In genomic region chr1:44674113-44675000, GRCh38 we compare ENCODE assay signal across 8 cellular contexts.
DNase-seq lines count a peak whose midpoint lies in the region; ATAC-seq and TF ChIP-seq lines count a peak whose summit lies in the region.

ARMH1 (plus strand) TSS chr1:44674714; CDS start chr1:44689698, 14,984 bp downstream.
TMEM53 (minus strand) TSS chr1:44674481; CDS start chr1:44674391, 90 bp downstream.

- DNase-seq in COLO829 (ENCODE audit: low spot score) (peak; percentile 97), GM20000 (ENCODE audit: low spot score) (peak; percentile 95), HS-5 (ENCODE audit: low read depth) (peak; percentile 95), NK-92 (lab: John Stamatoyannopoulos, UW; ENCODE audit: unreplicated experiment) (peak; percentile 68), memory B cell (ENCODE audit: low spot score in 2 of 2) (peak; percentile 98)
- peak; percentile 86 to 93 (median 91) for DNase-seq in activated CD8-positive, alpha-beta memory T cell treated with anti-CD3 and anti-CD28 coated beads for 48 hours (ENCODE audit: low read depth in 2 of 3, low spot score in 2 of 3)
- DNase-seq in effector memory CD8-positive, alpha-beta T cell = peak; percentile 95 to 96 (median 95)
- DNase-seq in stimulated activated CD8-positive, alpha-beta memory T cell treated with anti-CD3 and anti-CD28 coated beads, Interleukin-12 subunit alpha, Interleukin-12 subunit beta, amount 100 ng/mL, for 1 hour (ENCODE audit: low read depth) = peak; percentile 89

- H3K27me3 Mint-ChIP-seq in effector memory CD8-positive, alpha-beta T cell = no peaks in the 10 kb centered on the region
- H3K27me3 Mint-ChIP-seq in memory B cell = no peaks in the 10 kb centered on the region

- H3K9me3 Mint-ChIP-seq in effector memory CD8-positive, alpha-beta T cell = no peaks in the 10 kb centered on the region
- no peaks in the 10 kb centered on the region for H3K9me3 Mint-ChIP-seq in memory B cell

- peak within 1 kb of the TSS; percentile 83 to 88 for H3K4me3 Mint-ChIP-seq in effector memory CD8-positive, alpha-beta T cell
- peak within 1 kb of the TSS; percentile 86 for H3K4me3 Mint-ChIP-seq in memory B cell

- peak; percentile 91 for ATAC-seq in effector memory CD8-positive, alpha-beta T cell (replicated peaks)
- ATAC-seq in memory B cell (ENCODE audit: low read depth) = peak; percentile 90

- H3K4me1 Mint-ChIP-seq in effector memory CD8-positive, alpha-beta T cell (ENCODE audit: low read depth in 2 of 2) = peaks cover 14 to 17% of the 10 kb centered on the region in 2 donors
- peaks cover 16% of the 10 kb centered on the region for H3K4me1 Mint-ChIP-seq in memory B cell

- H3K36me3 Mint-ChIP-seq in effector memory CD8-positive, alpha-beta T cell (ENCODE audit: insufficient read depth) = peaks cover 9% of the 10 kb centered on the region
- H3K36me3 Mint-ChIP-seq in memory B cell = no peaks in the 10 kb centered on the region

- H3K27ac Mint-ChIP-seq in effector memory CD8-positive, alpha-beta T cell = peak within 1 kb of the TSS; percentile 74 to 88
- H3K27ac Mint-ChIP-seq in memory B cell = peak within 1 kb of the TSS; percentile 94

- TF ChIP-seq CTCF in GM20000 (IDR thresholded peaks at IDR 0.05; ENCODE audit: extremely low read depth, missing control alignments) = no peak

Comparison
In these comparisons a context has a peak if more than half of its experiments do, and no peak if none do; other contexts are left out.
1. Peak in every context shown above with its lines: DNase-seq and ATAC-seq.